In genomic region chr22:49606562-49606961, GRCh38 we compare ENCODE assay signal across 28 cellular contexts.
"Had no signal": no experiment of that assay in that cellular context is flagged by ENCODE, and none has a peak within 500 bp of the region (broad histone marks: within the 10 kb centered on the region; RNA-seq: fewer than 3 reads in every experiment).

No MANE protein-coding gene starts in this region.

- H3K4me1 Mint-ChIP-seq: nephron; neural progenitor cell; stimulated activated memory B cell treated with anti-CD40 and anti-IgM and Interleukin-4, amounts not matched to agents 10 μg/mL and 1 μg/mL and 100 μg/mL, for 72 hours had no signal

- H3K36me3 Mint-ChIP-seq: neural progenitor cell had no signal

- H2AFZ ChIP-seq: neural progenitor cell had no signal

- H3K9me3 ChIP-seq: pancreas, right lobe of liver, suprapubic skin, testis, transverse colon had no signal

- H3K4me3 ChIP-seq: neural progenitor cell, pancreas, psoas muscle, right lobe of liver, sigmoid colon, suprapubic skin, testis, tibial artery, transverse colon, upper lobe of left lung, uterus had no signal

- DNase-seq: naive thymus-derived CD4-positive, alpha-beta T cell; natural killer cell; occipital lobe; pancreas; psoas muscle; right cardiac atrium; sigmoid colon; small intestine; stimulated activated CD4-positive, alpha-beta T cell treated with anti-CD3 and anti-CD28 coated beads, Interleukin-12 subunit alpha, Interleukin-12 subunit beta, amount 100 ng/mL, for 4 hours; stimulated activated CD4-positive, alpha-beta T cell treated with anti-CD3 and anti-CD28 coated beads, Interleukin-1b, Interleukin-23, amount 100 ng/mL, for 48 hours; stimulated activated CD4-positive, alpha-beta T cell treated with anti-CD3 and anti-CD28 coated beads, Interleukin-4, amount 100 ng/mL, for 1 hour; stimulated activated CD4-positive, alpha-beta T cell treated with anti-CD3 and anti-CD28 coated beads, Interleukin-4, amount 100 ng/mL, for 4 hours; stimulated activated CD8-positive, alpha-beta memory T cell treated with anti-CD3 and anti-CD28 coated beads, Interleukin-4, amount 100 ng/mL, for 48 hours; stimulated activated naive CD4-positive, alpha-beta T cell; stimulated activated naive CD8-positive, alpha-beta T cell treated with anti-CD3 and anti-CD28 coated beads, Interleukin-15, amount 100 ng/mL, for 72 hours; stimulated activated naive CD8-positive, alpha-beta T cell treated with anti-CD3 and anti-CD28 coated beads, Interleukin-15, Interleukin-2, amounts not matched to agents 100 U/mL and 50 U/mL, for 24 hours; substantia nigra; testis; transverse colon; upper lobe of left lung; uterus had no signal

- ATAC-seq: naive thymus-derived CD4-positive, alpha-beta T cell; natural killer cell; pancreas; psoas muscle; right cardiac atrium; right lobe of liver; stimulated activated memory B cell treated with anti-CD40 and anti-IgM and Interleukin-4, amounts not matched to agents 10 μg/mL and 1 μg/mL and 100 μg/mL, for 72 hours; stimulated activated naive CD8-positive, alpha-beta T cell treated with anti-CD3 and anti-CD28 coated beads, Interleukin-15, amount 100 ng/mL, for 72 hours; stimulated activated naive CD8-positive, alpha-beta T cell treated with anti-CD3 and anti-CD28 coated beads, Interleukin-15, Interleukin-2, amounts not matched to agents 100 U/mL and 50 U/mL, for 24 hours had no signal

- H3K27me3 Mint-ChIP-seq: naive thymus-derived CD4-positive, alpha-beta T cell; stimulated activated memory B cell treated with anti-CD40 and anti-IgM and Interleukin-4, amounts not matched to agents 10 μg/mL and 1 μg/mL and 100 μg/mL, for 72 hours; stimulated activated naive CD8-positive, alpha-beta T cell treated with anti-CD3 and anti-CD28 coated beads, Interleukin-15, amount 100 ng/mL, for 72 hours had no signal

- H3K27me3 ChIP-seq: neural progenitor cell, pancreas, right lobe of liver, suprapubic skin, testis, transverse colon, upper lobe of left lung, uterus had no signal

- H3K36me3 ChIP-seq: neural progenitor cell, pancreas, right lobe of liver, sigmoid colon, suprapubic skin, tibial artery, transverse colon, upper lobe of left lung, uterus had no signal

- H3K4me1 ChIP-seq: neural progenitor cell, pancreas, psoas muscle, right lobe of liver, sigmoid colon, suprapubic skin, testis, tibial artery, transverse colon, upper lobe of left lung, uterus had no signal

- H3K27ac Mint-ChIP-seq: naive thymus-derived CD4-positive, alpha-beta T cell; natural killer cell; nephron; neural progenitor cell; progenitor cell of endocrine pancreas; stimulated activated memory B cell treated with anti-CD40 and anti-IgM and Interleukin-4, amounts not matched to agents 10 μg/mL and 1 μg/mL and 100 μg/mL, for 72 hours; stimulated activated naive CD8-positive, alpha-beta T cell treated with anti-CD3 and anti-CD28 coated beads, Interleukin-15, amount 100 ng/mL, for 72 hours had no signal

- H3K27ac ChIP-seq: neural progenitor cell, pancreas, psoas muscle, right lobe of liver, sigmoid colon, suprapubic skin, testis, tibial artery, transverse colon, upper lobe of left lung, uterus had no signal

- H3K4me3 Mint-ChIP-seq: naive thymus-derived CD4-positive, alpha-beta T cell; natural killer cell; nephron; neural progenitor cell; stimulated activated memory B cell treated with anti-CD40 and anti-IgM and Interleukin-4, amounts not matched to agents 10 μg/mL and 1 μg/mL and 100 μg/mL, for 72 hours; stimulated activated naive CD8-positive, alpha-beta T cell treated with anti-CD3 and anti-CD28 coated beads, Interleukin-15, amount 100 ng/mL, for 72 hours had no signal

- H3K4me2 ChIP-seq: neural progenitor cell had no signal
